ENCODE assay signal across 8 cellular contexts in genomic region chr7:158782638-158783490, GRCh38. TPM values are rescaled to one million over a fixed set of nuclear protein-coding genes. Genes with fewer than 3 reads are reported as not detected.
A peak's percentile ranks its signal among the peaks of the same experiment; 100 is the strongest.
DNase-seq lines count a peak whose midpoint lies in the region; ATAC-seq and TF ChIP-seq lines count a peak whose summit lies in the region.

No MANE protein-coding gene starts in this region.

- intact Hi-C loops in activated naive CD4-positive, alpha-beta T cell treated with anti-CD3 and anti-CD28 coated beads for 36 hours (cut with micrococcal nuclease): loop anchor here (2.0 kb wide), 1 partner anchor 46 kb away; the partner anchor contains the start of gene ESYT2
- intact Hi-C loops in ascending aorta (cut with DNase I): loop anchor here (1.0 to 2.0 kb wide), 6 partner anchors 20 to 194 kb away; partner anchors contain the start of genes DYNC2I1, ESYT2 and NCAPG2

- CTCF ChIA-PET in activated naive CD4-positive, alpha-beta T cell treated with anti-CD3 and anti-CD28 coated beads for 36 hours (lab: Charles Lee): interaction anchor here (1.3 to 2.0 kb wide), 4 partner anchors 11 to 194 kb away, joined by 5 to 7 read pairs (median 5); no protein-coding TSS in a partner anchor

- TF ChIP-seq CTCF in ascending aorta (IDR thresholded peaks at IDR 0.05) (peak; percentile 59 to 67 (median 66)), hepatocyte (IDR thresholded peaks at IDR 0.05; ENCODE audit: poor library complexity) (peak; percentile 34)

- no peak overlapping the region for H3K27ac Mint-ChIP-seq in activated naive CD4-positive, alpha-beta T cell treated with anti-CD3 and anti-CD28 coated beads for 36 hours

- no peaks in the 10 kb centered on the region for H3K9me3 Mint-ChIP-seq in activated naive CD4-positive, alpha-beta T cell treated with anti-CD3 and anti-CD28 coated beads for 36 hours

- H3K27me3 Mint-ChIP-seq in activated naive CD4-positive, alpha-beta T cell treated with anti-CD3 and anti-CD28 coated beads for 36 hours (ENCODE audit: low read depth): no peaks in the 10 kb centered on the region

- H3K27me3 ChIP-seq in ascending aorta (no peaks in the 10 kb centered on the region), hepatocyte (no peaks in the 10 kb centered on the region), stomach smooth muscle (ENCODE audit: control insufficient read depth in 1 of 2, insufficient read depth in 2 of 2, low read length in 2 of 2) (no peaks in the 10 kb centered on the region)

- no peak overlapping the region for H2AFZ ChIP-seq in hepatocyte

- H3K4me1 Mint-ChIP-seq in activated naive CD4-positive, alpha-beta T cell treated with anti-CD3 and anti-CD28 coated beads for 36 hours (ENCODE audit: low read depth): peaks cover 14% of the 10 kb centered on the region

- H3K27ac ChIP-seq in ascending aorta (peak overlapping the region; percentile 87 to 88), hepatocyte (no peak overlapping the region), stomach smooth muscle (ENCODE audit: low read length) (peak overlapping the region; percentile 83)

- H3K9me2 ChIP-seq in hepatocyte (replicated peaks; ENCODE audit: insufficient read depth): no peaks in the 10 kb centered on the region

- H4K20me1 ChIP-seq in hepatocyte (ENCODE audit: insufficient read depth, poor library complexity, severe bottlenecking): no peaks in the 10 kb centered on the region

- H3K36me3 ChIP-seq in ascending aorta (peaks cover 11 to 22% of the 10 kb centered on the region in 2 donors), hepatocyte (replicated peaks; ENCODE audit: insufficient read depth, low read depth) (no peaks in the 10 kb centered on the region), stomach smooth muscle (ENCODE audit: control insufficient read depth in 2 of 2, insufficient read depth in 2 of 2, low read length in 2 of 2) (peaks cover 16 to 25% of the 10 kb centered on the region in 2 donors)

- H3K4me3 Mint-ChIP-seq in activated naive CD4-positive, alpha-beta T cell treated with anti-CD3 and anti-CD28 coated beads for 36 hours: no peak overlapping the region

- ATAC-seq in GM19467 (IDR thresholded peaks at IDR 0.05; ENCODE audit: unreplicated experiment): no peak
- ATAC-seq in GM21529 (IDR thresholded peaks at IDR 0.05; ENCODE audit: unreplicated experiment): no peak

- no peaks in the 10 kb centered on the region for H3K9me3 ChIP-seq in ascending aorta
- no peaks in the 10 kb centered on the region for H3K9me3 ChIP-seq in hepatocyte (ENCODE audit: low read depth)
- no peaks in the 10 kb centered on the region for H3K9me3 ChIP-seq in stomach smooth muscle (ENCODE audit: control insufficient read depth in 2 of 2, low read length in 2 of 2)

- H3K4me1 ChIP-seq in ascending aorta: peaks cover 8 to 54% of the 10 kb centered on the region in 2 donors
- peaks cover 8% of the 10 kb centered on the region for H3K4me1 ChIP-seq in hepatocyte (ENCODE audit: insufficient read depth)
- peaks cover 32% of the 10 kb centered on the region for H3K4me1 ChIP-seq in stomach smooth muscle (ENCODE audit: control insufficient read depth, insufficient read depth, low read length)

- H3K4me3 ChIP-seq in ascending aorta (peak overlapping the region; percentile 28 to 43), hepatocyte (no peak overlapping the region), stomach smooth muscle (ENCODE audit: low read length in 2 of 2) (peak overlapping the region; percentile 49 to 62)

- H3K36me3 Mint-ChIP-seq in activated naive CD4-positive, alpha-beta T cell treated with anti-CD3 and anti-CD28 coated beads for 36 hours (ENCODE audit: low read depth): peaks cover 8% of the 10 kb centered on the region

- peak overlapping the region; percentile 36 to 55 for H3K9ac ChIP-seq in stomach smooth muscle (ENCODE audit: low read length in 2 of 2)

- no peak overlapping the region for H3K4me2 ChIP-seq in hepatocyte

- WGBS in hepatocyte (ENCODE audit: low lambda C conversion rate, missing lambda C conversion rate): 82% methylated on average over 21 of the region's 21 CpGs

- H3K79me2 ChIP-seq in hepatocyte: no peaks in the 10 kb centered on the region

- DNase-seq in activated naive CD4-positive, alpha-beta T cell treated with anti-CD3 and anti-CD28 coated beads for 36 hours: peak; percentile 45
- no peak for DNase-seq in activated naive CD4-positive, alpha-beta T cell (lab: John Stamatoyannopoulos, UW)
- DNase-seq in ascending aorta (ENCODE audit: low spot score in 2 of 2) (peak; percentile 59 to 93), hepatocyte (ENCODE audit: low spot score) (peak; percentile 48), nucleus accumbens (lab: John Stamatoyannopoulos, UW) (no peak)

RNA-seq across cellular contexts. Expression of gene ESYT2, which starts 46.4 kb away (rescaled TPM):
- total RNA-seq in activated naive CD4-positive, alpha-beta T cell treated with anti-CD3 and anti-CD28 coated beads for 36 hours: 10 to 100 TPM; 41.7 to 44.3 TPM
- total RNA-seq in ascending aorta (102 TPM), hepatocyte (59.6 and 61.2 TPM in 2 replicates)
- 29.4 and 33.4 TPM in 2 replicates for polyA plus RNA-seq in hepatocyte

Comparison
In these comparisons a context has a peak if more than half of its experiments do, and no peak if none do; other contexts are left out.
1. DNase-seq: peak in activated naive CD4-positive, alpha-beta T cell treated with anti-CD3 and anti-CD28 coated beads for 36 hours (single experiment), ascending aorta (2 of 2) and hepatocyte (single experiment); none in activated naive CD4-positive, alpha-beta T cell (0 of 4) and nucleus accumbens (0 of 56).